8 cellular contexts compared by ENCODE assay signal in genomic region chr1:42937141-42937696, GRCh38. TPM values are rescaled to one million over a fixed set of nuclear protein-coding genes. Genes with fewer than 3 reads are reported as not detected.
DNase-seq lines count a peak whose midpoint lies in the region; ATAC-seq and TF ChIP-seq lines count a peak whose summit lies in the region.

No MANE protein-coding gene starts in this region.

- peak; percentile 54 for DNase-seq in activated CD4-positive, alpha-beta T cell treated with anti-CD3 and anti-CD28 coated beads for 36 hours
- DNase-seq in activated CD4-positive, alpha-beta T cell treated with anti-CD3 and anti-CD28 coated beads for 4 hours = no peak
- DNase-seq in T-helper 17 cell (peak in 1 of 3 donors; percentile 5), hepatocyte (ENCODE audit: low spot score) (no peak), suprapubic skin (ENCODE audit: low spot score in 2 of 2) (peak in 1 of 2 donors; percentile 30), H7 (no peak)
- no peak for DNase-seq in stimulated activated naive CD4-positive, alpha-beta T cell (lab: John Stamatoyannopoulos, UW)

- 82% methylated on average over 6 of the region's 6 CpGs for WGBS in hepatocyte (ENCODE audit: low lambda C conversion rate, missing lambda C conversion rate)
- 61% methylated on average over 6 of the region's 6 CpGs for WGBS in suprapubic skin

- H4K20me1 ChIP-seq in hepatocyte (ENCODE audit: insufficient read depth, poor library complexity, severe bottlenecking) = peaks cover 16% of the 10 kb centered on the region

- H3K79me2 ChIP-seq in hepatocyte = peaks cover 72% of the 10 kb centered on the region

- H3K9me3 ChIP-seq in T-helper 17 cell (ENCODE audit: control insufficient read depth, low read length, poor library complexity, severe bottlenecking) = no peaks in the 10 kb centered on the region
- no peaks in the 10 kb centered on the region for H3K9me3 ChIP-seq in hepatocyte (ENCODE audit: low read depth)
- no peaks in the 10 kb centered on the region for H3K9me3 ChIP-seq in suprapubic skin

- no peaks in the 10 kb centered on the region for H3K36me3 ChIP-seq in hepatocyte (replicated peaks; ENCODE audit: insufficient read depth, low read depth)
- no peaks in the 10 kb centered on the region for H3K36me3 ChIP-seq in suprapubic skin
- peaks cover 66% of the 10 kb centered on the region for H3K36me3 ChIP-seq in H7 (replicated peaks; ENCODE audit: control insufficient read depth, insufficient read depth, low read length)

- H3K9me3 Mint-ChIP-seq in activated CD4-positive, alpha-beta T cell treated with anti-CD3 and anti-CD28 coated beads for 36 hours (ENCODE audit: low read depth) = no peaks in the 10 kb centered on the region

- H3K27ac Mint-ChIP-seq in activated CD4-positive, alpha-beta T cell treated with anti-CD3 and anti-CD28 coated beads for 36 hours = peak overlapping the region; percentile 88
- H3K27ac Mint-ChIP-seq in T-helper 17 cell = peak overlapping the region; percentile 95

- H3K4me3 Mint-ChIP-seq in activated CD4-positive, alpha-beta T cell treated with anti-CD3 and anti-CD28 coated beads for 36 hours = no peak overlapping the region
- H3K4me3 Mint-ChIP-seq in T-helper 17 cell = peak overlapping the region; percentile 83

- H3K4me1 ChIP-seq in hepatocyte (ENCODE audit: insufficient read depth) (peaks cover 66% of the 10 kb centered on the region), suprapubic skin (peaks cover 99% of the 10 kb centered on the region)

- ATAC-seq in activated CD4-positive, alpha-beta T cell treated with anti-CD3 and anti-CD28 coated beads for 36 hours = peak; percentile 62
- no peak for ATAC-seq in T-helper 17 cell
- no peak for ATAC-seq in HG03520 (IDR thresholded peaks at IDR 0.05; ENCODE audit: unreplicated experiment)

- peaks cover 96% of the 10 kb centered on the region for H3K4me1 Mint-ChIP-seq in activated CD4-positive, alpha-beta T cell treated with anti-CD3 and anti-CD28 coated beads for 36 hours
- H3K4me1 Mint-ChIP-seq in T-helper 17 cell = peaks cover 85% of the 10 kb centered on the region

- TF ChIP-seq CTCF in hepatocyte (IDR thresholded peaks at IDR 0.05; ENCODE audit: poor library complexity) (no peak), suprapubic skin (IDR thresholded peaks at IDR 0.05) (no peak)

- no peaks in the 10 kb centered on the region for H3K9me2 ChIP-seq in hepatocyte (replicated peaks; ENCODE audit: insufficient read depth)

- intact Hi-C loops in activated CD4-positive, alpha-beta T cell treated with anti-CD3 and anti-CD28 coated beads for 36 hours (cut with DNase I, micrococcal nuclease) = no loop called here

- H3K4me2 ChIP-seq in hepatocyte = peak overlapping the region; percentile 37

- no peaks in the 10 kb centered on the region for H3K27me3 ChIP-seq in hepatocyte
- H3K27me3 ChIP-seq in suprapubic skin = no peaks in the 10 kb centered on the region
- H3K27me3 ChIP-seq in H7 (ENCODE audit: control insufficient read depth, insufficient read depth, low read length) = no peaks in the 10 kb centered on the region

- peaks cover 84% of the 10 kb centered on the region for H3K36me3 Mint-ChIP-seq in activated CD4-positive, alpha-beta T cell treated with anti-CD3 and anti-CD28 coated beads for 36 hours (ENCODE audit: low read depth)
- peaks cover 8% of the 10 kb centered on the region for H3K36me3 Mint-ChIP-seq in T-helper 17 cell (ENCODE audit: low read depth)

- TF ChIP-seq EP300 in suprapubic skin (IDR thresholded peaks at IDR 0.05) = no peak

- POLR2A ChIA-PET in activated CD4-positive, alpha-beta T cell treated with anti-CD3 and anti-CD28 coated beads for 36 hours (lab: Charles Lee) = interaction anchor here (0.7 kb wide), 1 partner anchor 20 kb away, joined by 3 read pairs; no protein-coding TSS in a partner anchor

- CTCF ChIA-PET in activated CD4-positive, alpha-beta T cell treated with anti-CD3 and anti-CD28 coated beads for 36 hours (lab: Charles Lee) = interaction anchor here (1.3 to 1.4 kb wide), 3 partner anchors 13 to 19 kb away, joined by 4 to 5 read pairs (median 4); no protein-coding TSS in a partner anchor

- no peak overlapping the region for H2AFZ ChIP-seq in hepatocyte

- peak overlapping the region; percentile 89 for H3K27ac ChIP-seq in hepatocyte
- H3K27ac ChIP-seq in suprapubic skin = peak overlapping the region; percentile 83

- H3K27me3 Mint-ChIP-seq in activated CD4-positive, alpha-beta T cell treated with anti-CD3 and anti-CD28 coated beads for 36 hours = no peaks in the 10 kb centered on the region
- no peaks in the 10 kb centered on the region for H3K27me3 Mint-ChIP-seq in T-helper 17 cell

- TF ChIP-seq POLR2A in suprapubic skin (IDR thresholded peaks at IDR 0.05) = no peak

- no peak overlapping the region for H3K4me3 ChIP-seq in hepatocyte
- H3K4me3 ChIP-seq in suprapubic skin = no peak overlapping the region
- H3K4me3 ChIP-seq in H7 (ENCODE audit: insufficient read depth, low read depth, low read length) = no peak overlapping the region

RNA-seq across cellular contexts. Expression of gene SLC2A1, which starts 21.4 kb away (rescaled TPM):
- total RNA-seq in activated CD4-positive, alpha-beta T cell treated with anti-CD3 and anti-CD28 coated beads for 36 hours = 100 to 1,000 TPM; 115 to 125 TPM
- total RNA-seq in T-helper 17 cell = 10 to 100 TPM; 63.7 to 79.0 TPM
- total RNA-seq in hepatocyte = 271 and 301 TPM in 2 replicates
- polyA plus RNA-seq in hepatocyte = 271 and 314 TPM in 2 replicates
- 1,000 to 10,000 TPM in 1 of 4 donors, 100 to 1,000 TPM in 3; 466 to 1,239 (median 686) TPM for total RNA-seq in suprapubic skin
- total RNA-seq in H7 (2014; rRNA removed; shearing (Covaris generic)) = 90.9 and 93.7 TPM in 2 replicates
